7 cellular contexts compared by ENCODE assay signal in genomic region chr17:76527430-76528111, GRCh38.
DNase-seq lines count a peak whose midpoint lies in the region; ATAC-seq and TF ChIP-seq lines count a peak whose summit lies in the region.

No MANE protein-coding gene starts in this region.

- H3F3A ChIP-seq in Loucy (ENCODE audit: low read depth) = peaks cover 4% of the 10 kb centered on the region; the same call in 1 of the 2 replicates

- peak overlapping the region; percentile 65 for H3K27ac Mint-ChIP-seq in stimulated activated naive B cell treated with anti-CD40 and anti-IgM and Interleukin-4, amounts not matched to agents 10 μg/mL and 1 μg/mL and 100 μg/mL, for 72 hours

- H3K27me3 ChIP-seq in Loucy (ENCODE audit: insufficient read depth, low read length, poor library complexity, severe bottlenecking) = no peaks in the 10 kb centered on the region

- no peaks in the 10 kb centered on the region for H3K9me3 Mint-ChIP-seq in stimulated activated naive B cell treated with anti-CD40 and anti-IgM and Interleukin-4, amounts not matched to agents 10 μg/mL and 1 μg/mL and 100 μg/mL, for 72 hours

- H3K9ac ChIP-seq in Loucy (ENCODE audit: low read depth, low read length, poor library complexity, severe bottlenecking) = peak overlapping the region; percentile 99

- no peak; the same call in 1 of the 2 replicates for TF ChIP-seq CTCF in Loucy (conservative IDR thresholded peaks at IDR 0.05; ENCODE audit: low read length)

- H4K20me1 ChIP-seq in Loucy (ENCODE audit: insufficient read depth, low read length, poor library complexity, severe bottlenecking) = no peaks in the 10 kb centered on the region

- ATAC-seq in GM19468 (IDR thresholded peaks at IDR 0.05; ENCODE audit: extremely low read depth, unreplicated experiment) = peak; percentile 18
- ATAC-seq in stimulated activated naive B cell treated with anti-CD40 and anti-IgM and Interleukin-4, amounts not matched to agents 10 μg/mL and 1 μg/mL and 100 μg/mL, for 72 hours (replicated peaks) = peak; percentile 74 to 80
- no peak for ATAC-seq in GM18858 (IDR thresholded peaks at IDR 0.05; ENCODE audit: unreplicated experiment)

- peak overlapping the region; percentile 93 for H3K4me3 ChIP-seq in Loucy (ENCODE audit: low read length, poor library complexity, severe bottlenecking)

- peak overlapping the region; percentile 84 to 85 for H3K4me3 Mint-ChIP-seq in stimulated activated naive B cell treated with anti-CD40 and anti-IgM and Interleukin-4, amounts not matched to agents 10 μg/mL and 1 μg/mL and 100 μg/mL, for 72 hours

- H3K79me2 ChIP-seq in Loucy (ENCODE audit: insufficient read depth, low read length) = peaks cover 36% of the 10 kb centered on the region

- DNase-seq in amniotic epithelial cell (ENCODE audit: low read depth) (peak; percentile 97), iPS-NIHi7 (ENCODE audit: extremely low spot score) (peak; percentile 75), amniotic stem cell (lab: John Stamatoyannopoulos, UW) (no peak)
- peak; percentile 64 for DNase-seq in stimulated activated naive B cell treated with anti-CD40 and anti-IgM and Interleukin-4, amounts not matched to agents 10 μg/mL and 1 μg/mL and 100 μg/mL, for 72 hours

- no peaks in the 10 kb centered on the region for H3K36me3 Mint-ChIP-seq in stimulated activated naive B cell treated with anti-CD40 and anti-IgM and Interleukin-4, amounts not matched to agents 10 μg/mL and 1 μg/mL and 100 μg/mL, for 72 hours

- H3K27me3 Mint-ChIP-seq in stimulated activated naive B cell treated with anti-CD40 and anti-IgM and Interleukin-4, amounts not matched to agents 10 μg/mL and 1 μg/mL and 100 μg/mL, for 72 hours = peaks cover 5% of the 10 kb centered on the region in 2 donors

- peak overlapping the region; percentile 35 for H2AFZ ChIP-seq in Loucy (ENCODE audit: low read length)

- H3K36me3 ChIP-seq in Loucy (ENCODE audit: insufficient read depth, low read length) = no peaks in the 10 kb centered on the region

- no peaks in the 10 kb centered on the region for H3K9me3 ChIP-seq in Loucy (ENCODE audit: insufficient read depth, low read depth, low read length)

- peak overlapping the region; percentile 96 for H3K4me2 ChIP-seq in Loucy (ENCODE audit: low read depth, low read length, poor library complexity, severe bottlenecking)

- no peaks in the 10 kb centered on the region for H3K9me2 ChIP-seq in Loucy (replicated peaks; ENCODE audit: low read depth, low read length)

- peaks cover 45% of the 10 kb centered on the region for H3K4me1 ChIP-seq in Loucy (ENCODE audit: insufficient read depth, low read length, poor library complexity, severe bottlenecking)

- H3K4me1 Mint-ChIP-seq in stimulated activated naive B cell treated with anti-CD40 and anti-IgM and Interleukin-4, amounts not matched to agents 10 μg/mL and 1 μg/mL and 100 μg/mL, for 72 hours = peaks cover 49 to 78% of the 10 kb centered on the region in 2 donors
